Comparison of ENCODE assay signal across 28 cellular contexts in the genomic region with DNA sequence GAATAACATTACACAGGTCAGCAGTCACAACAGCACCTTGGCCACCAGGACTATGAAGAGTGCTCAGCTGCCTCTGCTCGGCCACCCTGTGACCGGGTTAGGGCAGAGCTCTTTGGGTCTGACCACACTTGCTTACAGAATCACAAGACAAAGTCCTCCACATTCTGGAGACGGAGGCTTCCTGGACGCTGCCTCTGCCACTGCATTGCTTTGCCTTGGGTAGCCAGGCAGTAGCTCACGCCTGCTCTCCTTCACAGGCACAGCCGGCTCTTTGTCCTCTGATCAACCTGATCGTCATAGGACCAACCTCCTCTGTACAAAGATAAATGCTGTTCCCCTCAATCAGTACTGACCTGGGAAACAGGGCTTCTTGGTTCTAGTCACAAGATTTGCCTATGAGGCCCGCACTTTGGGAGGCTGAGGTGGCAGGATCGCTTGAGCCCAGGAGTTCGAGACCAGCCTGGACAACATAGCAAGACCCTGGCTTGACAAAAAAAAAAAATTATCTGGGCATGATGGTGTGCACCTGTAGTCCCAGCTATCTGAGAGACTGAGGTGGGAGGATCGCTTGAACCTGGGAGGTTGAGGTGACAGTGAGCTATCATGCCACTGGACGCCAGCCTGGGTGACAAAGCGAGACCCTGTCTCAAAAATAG.
DNase-seq lines count a peak whose midpoint lies in the region; ATAC-seq, FAIRE-seq and TF ChIP-seq lines count a peak whose summit lies in the region.
"Had no signal": no experiment of that assay in that cellular context is flagged by ENCODE, and none has a peak within 500 bp of the region (broad histone marks: within the 10 kb centered on the region; RNA-seq: fewer than 3 reads in every experiment).

No MANE protein-coding gene starts in this region.

- no peak overlapping the region for H2AFZ ChIP-seq in astrocyte (ENCODE audit: low read depth, low read length)

- H3K27me3 ChIP-seq in astrocyte (ENCODE audit: insufficient read depth, low read length) (no peaks in the 10 kb centered on the region), lower lobe of right lung (ENCODE audit: low read depth) (no peaks in the 10 kb centered on the region), tibial artery (no peaks in the 10 kb centered on the region)
- H3K27me3 ChIP-seq: BLaER1 treated with 17β-estradiol and CSF1 and Interleukin-3, amounts not matched to agents 10 nM and 100 nM; breast epithelium; ovary had no signal

- TF ChIP-seq CTCF in astrocyte (IDR thresholded peaks at IDR 0.05; ENCODE audit: insufficient read depth, low read depth, low read length) = no peak
- no peak for TF ChIP-seq CTCF in lower lobe of right lung (IDR thresholded peaks at IDR 0.05)
- no peak for TF ChIP-seq CTCF in tibial artery (IDR thresholded peaks at IDR 0.05)

- H3K4me1 ChIP-seq in astrocyte (ENCODE audit: insufficient read depth, low read length) (no peaks in the 10 kb centered on the region), lower lobe of right lung (no peaks in the 10 kb centered on the region), tibial artery (no peaks in the 10 kb centered on the region)
- H3K4me1 ChIP-seq: BLaER1 treated with 17β-estradiol and CSF1 and Interleukin-3, amounts not matched to agents 10 nM and 100 nM; breast epithelium had no signal

- H3K79me2 ChIP-seq in astrocyte (ENCODE audit: insufficient read depth, low read length) = no peaks in the 10 kb centered on the region

- H3K27ac ChIP-seq in astrocyte (ENCODE audit: low read depth, low read length) (no peak overlapping the region), lower lobe of right lung (no peak overlapping the region), tibial artery (no peak overlapping the region)
- H3K27ac ChIP-seq: BLaER1 treated with 17β-estradiol and CSF1 and Interleukin-3, amounts not matched to agents 10 nM and 100 nM; breast epithelium; ovary had no signal

- no peaks in the 10 kb centered on the region for H3K9me3 ChIP-seq in astrocyte (ENCODE audit: insufficient read depth, low read depth, low read length)
- peaks cover 5% of the 10 kb centered on the region for H3K9me3 ChIP-seq in lower lobe of right lung
- no peaks in the 10 kb centered on the region for H3K9me3 ChIP-seq in tibial artery
- H3K9me3 ChIP-seq: ovary had no signal

- no peak overlapping the region for H3K9ac ChIP-seq in astrocyte (ENCODE audit: low read length)
- H3K9ac ChIP-seq: BLaER1 treated with 17β-estradiol and CSF1 and Interleukin-3, amounts not matched to agents 10 nM and 100 nM; SK-N-SH had no signal

- H3K4me3 ChIP-seq in astrocyte (ENCODE audit: insufficient read depth, low read depth, low read length) = no peak overlapping the region
- H3K4me3 ChIP-seq in lower lobe of right lung = no peak overlapping the region
- no peak overlapping the region for H3K4me3 ChIP-seq in tibial artery
- H3K4me3 ChIP-seq: BLaER1 treated with 17β-estradiol and CSF1 and Interleukin-3, amounts not matched to agents 10 nM and 100 nM; breast epithelium; ovary had no signal

- intact Hi-C loops in lower lobe of right lung (cut with DNase I) (no loop called here), tibial artery (cut with DNase I; ENCODE audit: low total_unique reads) (no loop called here)

- DNase-seq in activated naive CD4-positive, alpha-beta T cell treated with anti-CD3 and anti-CD28 coated beads, Interleukin-2, amount 50 U/mL, for 16 hours = peak; percentile 1
- DNase-seq in activated naive CD4-positive, alpha-beta T cell treated with anti-CD3 and anti-CD28 coated beads, Interleukin-2, amount 10 ng/mL, durations not matched to agents 7 days and 5 days = no peak
- no peak for DNase-seq in astrocyte (ENCODE audit: low read depth)
- DNase-seq in lower lobe of right lung = peak; percentile 23
- peak; percentile 5 to 17 for DNase-seq in tibial artery
- DNase-seq in middle frontal gyrus (ENCODE audit: extremely low spot score, low spot score) = no peak
- DNase-seq: ACHN; activated B cell treated with CpG ODN at 0.5 μM for 24 hours; activated CD8-positive, alpha-beta T cell treated with anti-CD3 and anti-CD28 coated beads for 36 hours; cortex of kidney; EL; mesendoderm; MM.1S; naive thymus-derived CD8-positive, alpha-beta T cell; NCI-H1436 treated with DMSO at 0.1 percent for 48 hours; NCI-H526; SK-N-SH; stimulated activated CD4-positive, alpha-beta T cell treated with anti-CD3 and anti-CD28 coated beads, Interleukin-15, amount 100 ng/mL, for 24 hours had no signal

- H4K20me1 ChIP-seq in astrocyte (ENCODE audit: insufficient read depth, low read length) = no peaks in the 10 kb centered on the region
- H4K20me1 ChIP-seq: BLaER1 treated with 17β-estradiol and CSF1 and Interleukin-3, amounts not matched to agents 10 nM and 100 nM had no signal

- H3K9me3 Mint-ChIP-seq in activated naive CD4-positive, alpha-beta T cell treated with anti-CD3 and anti-CD28 coated beads, Interleukin-2, amount 10 ng/mL, durations not matched to agents 7 days and 5 days = peaks cover 2% of the 10 kb centered on the region
- H3K9me3 Mint-ChIP-seq in astrocyte (ENCODE audit: unreplicated experiment) = peaks cover 28% of the 10 kb centered on the region
- H3K9me3 Mint-ChIP-seq: activated CD8-positive, alpha-beta T cell treated with anti-CD3 and anti-CD28 coated beads for 36 hours had no signal

- H3K27ac Mint-ChIP-seq in activated naive CD4-positive, alpha-beta T cell treated with anti-CD3 and anti-CD28 coated beads, Interleukin-2, amount 10 ng/mL, durations not matched to agents 7 days and 5 days = no peak overlapping the region
- peak overlapping the region; percentile 34 for H3K27ac Mint-ChIP-seq in astrocyte (ENCODE audit: unreplicated experiment)
- H3K27ac Mint-ChIP-seq: activated B cell treated with CpG ODN at 0.5 μM for 24 hours; activated T-helper 1 cell treated with anti-CD3 and anti-CD28 coated beads, Interleukin-12 subunit alpha, Interleukin-12 subunit beta, Interleukin-2, Interleukin-4 antibody, amounts not matched to agents 30 ng/mL and 10 ng/mL and 1 ng/mL, durations not matched to agents 14 hours and 24 hours and 36 hours had no signal

- no peak overlapping the region for H3K4me3 Mint-ChIP-seq in activated naive CD4-positive, alpha-beta T cell treated with anti-CD3 and anti-CD28 coated beads, Interleukin-2, amount 10 ng/mL, durations not matched to agents 7 days and 5 days
- H3K4me3 Mint-ChIP-seq in astrocyte (ENCODE audit: unreplicated experiment) = no peak overlapping the region
- H3K4me3 Mint-ChIP-seq: activated B cell treated with CpG ODN at 0.5 μM for 24 hours; activated CD8-positive, alpha-beta T cell treated with anti-CD3 and anti-CD28 coated beads for 36 hours; activated T-helper 1 cell treated with anti-CD3 and anti-CD28 coated beads, Interleukin-12 subunit alpha, Interleukin-12 subunit beta, Interleukin-2, Interleukin-4 antibody, amounts not matched to agents 30 ng/mL and 10 ng/mL and 1 ng/mL, durations not matched to agents 14 hours and 24 hours and 36 hours; naive thymus-derived CD8-positive, alpha-beta T cell had no signal

- no peaks in the 10 kb centered on the region for H3K36me3 Mint-ChIP-seq in activated naive CD4-positive, alpha-beta T cell treated with anti-CD3 and anti-CD28 coated beads, Interleukin-2, amount 10 ng/mL, durations not matched to agents 7 days and 5 days
- H3K36me3 Mint-ChIP-seq in astrocyte (ENCODE audit: low read depth, unreplicated experiment) = peaks cover 4% of the 10 kb centered on the region
- H3K36me3 Mint-ChIP-seq: naive thymus-derived CD8-positive, alpha-beta T cell had no signal

- CTCF ChIA-PET in activated naive CD4-positive, alpha-beta T cell treated with anti-CD3 and anti-CD28 coated beads, Interleukin-2, amount 10 ng/mL, durations not matched to agents 7 days and 5 days (lab: Charles Lee) = interaction anchor here (1.1 kb wide), 1 partner anchor 164 kb away, joined by 3 read pairs; no protein-coding TSS in a partner anchor

- H3K36me3 ChIP-seq in astrocyte (ENCODE audit: insufficient read depth, low read length) (no peaks in the 10 kb centered on the region), lower lobe of right lung (no peaks in the 10 kb centered on the region), tibial artery (no peaks in the 10 kb centered on the region)
- H3K36me3 ChIP-seq: BLaER1 treated with 17β-estradiol and CSF1 and Interleukin-3, amounts not matched to agents 10 nM and 100 nM; breast epithelium; ovary had no signal

- ATAC-seq in lower lobe of right lung (no peak), GM19397 (IDR thresholded peaks at IDR 0.05; ENCODE audit: unreplicated experiment) (no peak), SK-N-SH treated with all-trans-retinoic acid at 6 μM for 48 hours (no peak)
- ATAC-seq: activated CD8-positive, alpha-beta T cell treated with anti-CD3 and anti-CD28 coated beads for 36 hours; naive thymus-derived CD8-positive, alpha-beta T cell; right cardiac atrium had no signal

- no peak overlapping the region for H3K4me2 ChIP-seq in astrocyte (ENCODE audit: low read length)
- H3K4me2 ChIP-seq: BLaER1 treated with 17β-estradiol and CSF1 and Interleukin-3, amounts not matched to agents 10 nM and 100 nM; SK-N-SH had no signal

- FAIRE-seq in astrocyte (lab: Jason Lieb, UNC) = no peak
- FAIRE-seq: D721Med, endometrium, urothelium cell line had no signal

- H3K27me3 Mint-ChIP-seq in activated naive CD4-positive, alpha-beta T cell treated with anti-CD3 and anti-CD28 coated beads, Interleukin-2, amount 10 ng/mL, durations not matched to agents 7 days and 5 days = peaks cover 41% of the 10 kb centered on the region
- H3K27me3 Mint-ChIP-seq in astrocyte (ENCODE audit: low read depth, unreplicated experiment) = peaks cover 4% of the 10 kb centered on the region
- H3K27me3 Mint-ChIP-seq: activated CD8-positive, alpha-beta T cell treated with anti-CD3 and anti-CD28 coated beads for 36 hours; naive thymus-derived CD8-positive, alpha-beta T cell had no signal

- H3K4me1 Mint-ChIP-seq in activated naive CD4-positive, alpha-beta T cell treated with anti-CD3 and anti-CD28 coated beads, Interleukin-2, amount 10 ng/mL, durations not matched to agents 7 days and 5 days = no peaks in the 10 kb centered on the region
- H3K4me1 Mint-ChIP-seq in astrocyte (ENCODE audit: low read depth, unreplicated experiment) = peaks cover 2% of the 10 kb centered on the region
- H3K4me1 Mint-ChIP-seq: activated B cell treated with CpG ODN at 0.5 μM for 24 hours had no signal

TF ChIP-seq in SK-N-SH treated with all-trans-retinoic acid at 6 μM for 48 hours, 23 proteins besides CTCF, POLR2A, EP300 and RAD21 (continues in another document):
- no peak for TF ChIP-seq ZNF70 (CRISPR knock-in tag; IDR thresholded peaks at IDR 0.05)
- TF ChIP-seq, protein P1, sequence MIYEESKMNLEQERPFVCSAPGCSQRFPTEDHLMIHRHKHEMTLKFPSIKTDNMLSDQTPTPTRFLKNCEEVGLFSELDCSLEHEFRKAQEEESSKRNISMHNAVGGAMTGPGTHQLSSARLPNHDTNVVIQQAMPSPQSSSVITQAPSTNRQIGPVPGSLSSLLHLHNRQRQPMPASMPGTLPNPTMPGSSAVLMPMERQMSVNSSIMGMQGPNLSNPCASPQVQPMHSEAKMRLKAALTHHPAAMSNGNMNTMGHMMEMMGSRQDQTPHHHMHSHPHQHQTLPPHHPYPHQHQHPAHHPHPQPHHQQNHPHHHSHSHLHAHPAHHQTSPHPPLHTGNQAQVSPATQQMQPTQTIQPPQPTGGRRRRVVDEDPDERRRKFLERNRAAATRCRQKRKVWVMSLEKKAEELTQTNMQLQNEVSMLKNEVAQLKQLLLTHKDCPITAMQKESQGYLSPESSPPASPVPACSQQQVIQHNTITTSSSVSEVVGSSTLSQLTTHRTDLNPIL (CRISPR knock-in tag; IDR thresholded peaks at IDR 0.05; ENCODE audit: low read depth) = no peak
- no peak for TF ChIP-seq ESRRG (CRISPR knock-in tag; IDR thresholded peaks at IDR 0.05)

Comparison
In these comparisons a context has a peak if more than half of its experiments do, and no peak if none do; other contexts are left out.
1. DNase-seq: peak in activated naive CD4-positive, alpha-beta T cell treated with anti-CD3 and anti-CD28 coated beads, Interleukin-2, amount 50 U/mL, for 16 hours (single experiment), lower lobe of right lung (single experiment) and tibial artery (2 of 2); none in activated naive CD4-positive, alpha-beta T cell treated with anti-CD3 and anti-CD28 coated beads, Interleukin-2, amount 10 ng/mL, durations not matched to agents 7 days and 5 days (single experiment), astrocyte (single experiment) and middle frontal gyrus (single experiment).